In the genomic region with DNA sequence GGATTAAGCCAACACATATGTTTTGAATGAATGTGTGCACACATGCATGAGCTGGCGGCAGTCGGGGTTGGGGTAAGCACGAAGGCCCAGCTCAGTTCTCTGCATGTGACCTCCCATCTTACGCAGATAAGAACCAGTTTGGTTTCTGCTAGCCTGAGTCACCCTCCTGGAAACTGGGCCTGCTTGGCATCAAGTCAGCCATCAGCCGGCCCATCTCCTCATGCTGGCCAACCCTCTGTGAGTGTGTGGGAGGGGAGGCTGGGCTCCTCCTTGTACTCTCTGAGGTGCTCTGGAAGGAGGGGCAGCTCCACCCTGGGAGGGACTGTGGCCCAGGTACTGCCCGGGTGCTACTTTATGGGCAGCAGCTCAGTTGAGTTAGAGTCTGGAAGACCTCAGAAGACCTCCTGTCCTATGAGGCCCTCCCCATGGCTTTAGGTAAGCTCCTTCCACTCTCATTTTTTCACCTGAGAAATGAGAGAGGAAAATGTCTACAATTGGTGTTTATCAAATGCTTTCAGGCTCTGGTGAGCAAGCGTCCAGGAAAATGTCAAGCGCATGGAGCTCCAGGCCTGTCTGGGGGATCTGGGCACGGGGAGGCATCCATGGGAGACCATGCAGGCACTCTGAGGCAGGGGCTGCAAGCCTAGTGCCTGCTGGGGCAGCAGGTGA, we compare ENCODE assay signal across 1 cellular context.
TF ChIP-seq lines count a peak whose summit lies in the region.

No MANE protein-coding gene starts in this region.

TF ChIP-seq in K562, 482 proteins besides CTCF, POLR2A, EP300 and RAD21 (continues in another document):
- TF ChIP-seq BHLHE40 (IDR thresholded peaks at IDR 0.05; ENCODE audit: low read length) (peak; percentile 88), SIX5 (IDR thresholded peaks at IDR 0.05; ENCODE audit: borderline replicate concordance in 1 of 2, insufficient read depth in 1 of 2, low read depth in 1 of 2, low read length in 2 of 2) (no peak), MAZ (CRISPR knock-in tag; conservative IDR thresholded peaks at IDR 0.05 in 1 of 2, IDR thresholded peaks at IDR 0.05 in 1 of 2) (peak in 1 of 2 experiments; percentile 22; a peak in 1 of 4 replicates), ZNF584 (CRISPR knock-in tag; IDR thresholded peaks at IDR 0.05; ENCODE audit: low read depth) (peak; percentile 68; the same call in 1 of the 2 replicates), ARID1B (IDR thresholded peaks at IDR 0.05) (peak; percentile 27; the same call in 1 of the 2 replicates), NR4A1 (CRISPR knock-in tag; IDR thresholded peaks at IDR 0.05) (no peak), NR4A1 (tag; IDR thresholded peaks at IDR 0.05) (0 out of 2 replicates have a peak, but pooled peaks have one; percentile 54), CREB1 (IDR thresholded peaks at IDR 0.05) (no peak), CREB1 (CRISPR knock-in tag; IDR thresholded peaks at IDR 0.05) (no peak), ERF (CRISPR knock-in tag; IDR thresholded peaks at IDR 0.05) (no peak), JUND (IDR thresholded peaks at IDR 0.05; ENCODE audit: borderline replicate concordance, low read depth, low read length) (peak; percentile 8; the same call in 1 of the 2 replicates), JUND (tag; IDR thresholded peaks at IDR 0.05; ENCODE audit: borderline replicate concordance, low read depth, low read length) (no peak; the same call in 2 of the 3 replicates), NFIC (IDR thresholded peaks at IDR 0.05) (0 out of 2 replicates have a peak, but pooled peaks have one; percentile 17), L3MBTL2 (IDR thresholded peaks at IDR 0.05) (peak; percentile 69; the same call in 1 of the 2 replicates), CBFA2T3 (IDR thresholded peaks at IDR 0.05) (peak; percentile 35; the same call in 1 of the 2 replicates), ZKSCAN8 (CRISPR knock-in tag; IDR thresholded peaks at IDR 0.05) (peak; percentile 38; the same call in 1 of the 2 replicates), NFE2 (IDR thresholded peaks at IDR 0.05; ENCODE audit: low read depth) (peak; percentile 36; the same call in 1 of the 2 replicates), FOSL1 (tag; conservative IDR thresholded peaks at IDR 0.05) (peak; percentile 87), EWSR1 (IDR thresholded peaks at IDR 0.05; ENCODE audit: borderline replicate concordance, low read depth, partially characterized antibody) (no peak), ZNF589 (CRISPR knock-in tag; IDR thresholded peaks at IDR 0.05; ENCODE audit: low read depth) (peak; percentile 75), ZFP1 (CRISPR knock-in tag; IDR thresholded peaks at IDR 0.05) (no peak)
- TF ChIP-seq, protein P1, sequence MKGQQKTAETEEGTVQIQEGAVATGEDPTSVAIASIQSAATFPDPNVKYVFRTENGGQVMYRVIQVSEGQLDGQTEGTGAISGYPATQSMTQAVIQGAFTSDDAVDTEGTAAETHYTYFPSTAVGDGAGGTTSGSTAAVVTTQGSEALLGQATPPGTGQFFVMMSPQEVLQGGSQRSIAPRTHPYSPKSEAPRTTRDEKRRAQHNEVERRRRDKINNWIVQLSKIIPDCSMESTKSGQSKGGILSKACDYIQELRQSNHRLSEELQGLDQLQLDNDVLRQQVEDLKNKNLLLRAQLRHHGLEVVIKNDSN (CRISPR knock-in tag; IDR thresholded peaks at IDR 0.05), result 0 out of 2 replicates have a peak, but pooled peaks have one; percentile 9
- TF ChIP-seq, protein P2, sequence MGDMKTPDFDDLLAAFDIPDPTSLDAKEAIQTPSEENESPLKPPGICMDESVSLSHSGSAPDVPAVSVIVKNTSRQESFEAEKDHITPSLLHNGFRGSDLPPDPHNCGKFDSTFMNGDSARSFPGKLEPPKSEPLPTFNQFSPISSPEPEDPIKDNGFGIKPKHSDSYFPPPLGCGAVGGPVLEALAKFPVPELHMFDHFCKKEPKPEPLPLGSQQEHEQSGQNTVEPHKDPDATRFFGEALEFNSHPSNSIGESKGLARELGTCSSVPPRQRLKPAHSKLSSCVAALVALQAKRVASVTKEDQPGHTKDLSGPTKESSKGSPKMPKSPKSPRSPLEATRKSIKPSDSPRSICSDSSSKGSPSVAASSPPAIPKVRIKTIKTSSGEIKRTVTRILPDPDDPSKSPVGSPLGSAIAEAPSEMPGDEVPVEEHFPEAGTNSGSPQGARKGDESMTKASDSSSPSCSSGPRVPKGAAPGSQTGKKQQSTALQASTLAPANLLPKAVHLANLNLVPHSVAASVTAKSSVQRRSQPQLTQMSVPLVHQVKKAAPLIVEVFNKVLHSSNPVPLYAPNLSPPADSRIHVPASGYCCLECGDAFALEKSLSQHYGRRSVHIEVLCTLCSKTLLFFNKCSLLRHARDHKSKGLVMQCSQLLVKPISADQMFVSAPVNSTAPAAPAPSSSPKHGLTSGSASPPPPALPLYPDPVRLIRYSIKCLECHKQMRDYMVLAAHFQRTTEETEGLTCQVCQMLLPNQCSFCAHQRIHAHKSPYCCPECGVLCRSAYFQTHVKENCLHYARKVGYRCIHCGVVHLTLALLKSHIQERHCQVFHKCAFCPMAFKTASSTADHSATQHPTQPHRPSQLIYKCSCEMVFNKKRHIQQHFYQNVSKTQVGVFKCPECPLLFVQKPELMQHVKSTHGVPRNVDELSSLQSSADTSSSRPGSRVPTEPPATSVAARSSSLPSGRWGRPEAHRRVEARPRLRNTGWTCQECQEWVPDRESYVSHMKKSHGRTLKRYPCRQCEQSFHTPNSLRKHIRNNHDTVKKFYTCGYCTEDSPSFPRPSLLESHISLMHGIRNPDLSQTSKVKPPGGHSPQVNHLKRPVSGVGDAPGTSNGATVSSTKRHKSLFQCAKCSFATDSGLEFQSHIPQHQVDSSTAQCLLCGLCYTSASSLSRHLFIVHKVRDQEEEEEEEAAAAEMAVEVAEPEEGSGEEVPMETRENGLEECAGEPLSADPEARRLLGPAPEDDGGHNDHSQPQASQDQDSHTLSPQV (IDR thresholded peaks at IDR 0.05), result 0 out of 2 replicates have a peak, but pooled peaks have one; percentile 23
- TF ChIP-seq, protein P3, sequence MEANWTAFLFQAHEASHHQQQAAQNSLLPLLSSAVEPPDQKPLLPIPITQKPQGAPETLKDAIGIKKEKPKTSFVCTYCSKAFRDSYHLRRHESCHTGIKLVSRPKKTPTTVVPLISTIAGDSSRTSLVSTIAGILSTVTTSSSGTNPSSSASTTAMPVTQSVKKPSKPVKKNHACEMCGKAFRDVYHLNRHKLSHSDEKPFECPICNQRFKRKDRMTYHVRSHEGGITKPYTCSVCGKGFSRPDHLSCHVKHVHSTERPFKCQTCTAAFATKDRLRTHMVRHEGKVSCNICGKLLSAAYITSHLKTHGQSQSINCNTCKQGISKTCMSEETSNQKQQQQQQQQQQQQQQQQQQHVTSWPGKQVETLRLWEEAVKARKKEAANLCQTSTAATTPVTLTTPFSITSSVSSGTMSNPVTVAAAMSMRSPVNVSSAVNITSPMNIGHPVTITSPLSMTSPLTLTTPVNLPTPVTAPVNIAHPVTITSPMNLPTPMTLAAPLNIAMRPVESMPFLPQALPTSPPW (CRISPR knock-in tag; IDR thresholded peaks at IDR 0.05), result peak; percentile 45
- TF ChIP-seq, protein P4, sequence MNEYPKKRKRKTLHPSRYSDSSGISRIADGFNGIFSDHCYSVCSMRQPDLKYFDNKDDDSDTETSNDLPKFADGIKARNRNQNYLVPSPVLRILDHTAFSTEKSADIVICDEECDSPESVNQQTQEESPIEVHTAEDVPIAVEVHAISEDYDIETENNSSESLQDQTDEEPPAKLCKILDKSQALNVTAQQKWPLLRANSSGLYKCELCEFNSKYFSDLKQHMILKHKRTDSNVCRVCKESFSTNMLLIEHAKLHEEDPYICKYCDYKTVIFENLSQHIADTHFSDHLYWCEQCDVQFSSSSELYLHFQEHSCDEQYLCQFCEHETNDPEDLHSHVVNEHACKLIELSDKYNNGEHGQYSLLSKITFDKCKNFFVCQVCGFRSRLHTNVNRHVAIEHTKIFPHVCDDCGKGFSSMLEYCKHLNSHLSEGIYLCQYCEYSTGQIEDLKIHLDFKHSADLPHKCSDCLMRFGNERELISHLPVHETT (CRISPR knock-in tag; conservative IDR thresholded peaks at IDR 0.05 in 1 of 2, IDR thresholded peaks at IDR 0.05 in 1 of 2), result peak in 1 of 2 experiments; percentile 69; a peak in 2 of 4 replicates
- TF ChIP-seq, protein P5, sequence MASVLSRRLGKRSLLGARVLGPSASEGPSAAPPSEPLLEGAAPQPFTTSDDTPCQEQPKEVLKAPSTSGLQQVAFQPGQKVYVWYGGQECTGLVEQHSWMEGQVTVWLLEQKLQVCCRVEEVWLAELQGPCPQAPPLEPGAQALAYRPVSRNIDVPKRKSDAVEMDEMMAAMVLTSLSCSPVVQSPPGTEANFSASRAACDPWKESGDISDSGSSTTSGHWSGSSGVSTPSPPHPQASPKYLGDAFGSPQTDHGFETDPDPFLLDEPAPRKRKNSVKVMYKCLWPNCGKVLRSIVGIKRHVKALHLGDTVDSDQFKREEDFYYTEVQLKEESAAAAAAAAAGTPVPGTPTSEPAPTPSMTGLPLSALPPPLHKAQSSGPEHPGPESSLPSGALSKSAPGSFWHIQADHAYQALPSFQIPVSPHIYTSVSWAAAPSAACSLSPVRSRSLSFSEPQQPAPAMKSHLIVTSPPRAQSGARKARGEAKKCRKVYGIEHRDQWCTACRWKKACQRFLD (CRISPR knock-in tag; IDR thresholded peaks at IDR 0.05), result peak; percentile 35; the same call in 1 of the 2 replicates
- TF ChIP-seq, protein P6, sequence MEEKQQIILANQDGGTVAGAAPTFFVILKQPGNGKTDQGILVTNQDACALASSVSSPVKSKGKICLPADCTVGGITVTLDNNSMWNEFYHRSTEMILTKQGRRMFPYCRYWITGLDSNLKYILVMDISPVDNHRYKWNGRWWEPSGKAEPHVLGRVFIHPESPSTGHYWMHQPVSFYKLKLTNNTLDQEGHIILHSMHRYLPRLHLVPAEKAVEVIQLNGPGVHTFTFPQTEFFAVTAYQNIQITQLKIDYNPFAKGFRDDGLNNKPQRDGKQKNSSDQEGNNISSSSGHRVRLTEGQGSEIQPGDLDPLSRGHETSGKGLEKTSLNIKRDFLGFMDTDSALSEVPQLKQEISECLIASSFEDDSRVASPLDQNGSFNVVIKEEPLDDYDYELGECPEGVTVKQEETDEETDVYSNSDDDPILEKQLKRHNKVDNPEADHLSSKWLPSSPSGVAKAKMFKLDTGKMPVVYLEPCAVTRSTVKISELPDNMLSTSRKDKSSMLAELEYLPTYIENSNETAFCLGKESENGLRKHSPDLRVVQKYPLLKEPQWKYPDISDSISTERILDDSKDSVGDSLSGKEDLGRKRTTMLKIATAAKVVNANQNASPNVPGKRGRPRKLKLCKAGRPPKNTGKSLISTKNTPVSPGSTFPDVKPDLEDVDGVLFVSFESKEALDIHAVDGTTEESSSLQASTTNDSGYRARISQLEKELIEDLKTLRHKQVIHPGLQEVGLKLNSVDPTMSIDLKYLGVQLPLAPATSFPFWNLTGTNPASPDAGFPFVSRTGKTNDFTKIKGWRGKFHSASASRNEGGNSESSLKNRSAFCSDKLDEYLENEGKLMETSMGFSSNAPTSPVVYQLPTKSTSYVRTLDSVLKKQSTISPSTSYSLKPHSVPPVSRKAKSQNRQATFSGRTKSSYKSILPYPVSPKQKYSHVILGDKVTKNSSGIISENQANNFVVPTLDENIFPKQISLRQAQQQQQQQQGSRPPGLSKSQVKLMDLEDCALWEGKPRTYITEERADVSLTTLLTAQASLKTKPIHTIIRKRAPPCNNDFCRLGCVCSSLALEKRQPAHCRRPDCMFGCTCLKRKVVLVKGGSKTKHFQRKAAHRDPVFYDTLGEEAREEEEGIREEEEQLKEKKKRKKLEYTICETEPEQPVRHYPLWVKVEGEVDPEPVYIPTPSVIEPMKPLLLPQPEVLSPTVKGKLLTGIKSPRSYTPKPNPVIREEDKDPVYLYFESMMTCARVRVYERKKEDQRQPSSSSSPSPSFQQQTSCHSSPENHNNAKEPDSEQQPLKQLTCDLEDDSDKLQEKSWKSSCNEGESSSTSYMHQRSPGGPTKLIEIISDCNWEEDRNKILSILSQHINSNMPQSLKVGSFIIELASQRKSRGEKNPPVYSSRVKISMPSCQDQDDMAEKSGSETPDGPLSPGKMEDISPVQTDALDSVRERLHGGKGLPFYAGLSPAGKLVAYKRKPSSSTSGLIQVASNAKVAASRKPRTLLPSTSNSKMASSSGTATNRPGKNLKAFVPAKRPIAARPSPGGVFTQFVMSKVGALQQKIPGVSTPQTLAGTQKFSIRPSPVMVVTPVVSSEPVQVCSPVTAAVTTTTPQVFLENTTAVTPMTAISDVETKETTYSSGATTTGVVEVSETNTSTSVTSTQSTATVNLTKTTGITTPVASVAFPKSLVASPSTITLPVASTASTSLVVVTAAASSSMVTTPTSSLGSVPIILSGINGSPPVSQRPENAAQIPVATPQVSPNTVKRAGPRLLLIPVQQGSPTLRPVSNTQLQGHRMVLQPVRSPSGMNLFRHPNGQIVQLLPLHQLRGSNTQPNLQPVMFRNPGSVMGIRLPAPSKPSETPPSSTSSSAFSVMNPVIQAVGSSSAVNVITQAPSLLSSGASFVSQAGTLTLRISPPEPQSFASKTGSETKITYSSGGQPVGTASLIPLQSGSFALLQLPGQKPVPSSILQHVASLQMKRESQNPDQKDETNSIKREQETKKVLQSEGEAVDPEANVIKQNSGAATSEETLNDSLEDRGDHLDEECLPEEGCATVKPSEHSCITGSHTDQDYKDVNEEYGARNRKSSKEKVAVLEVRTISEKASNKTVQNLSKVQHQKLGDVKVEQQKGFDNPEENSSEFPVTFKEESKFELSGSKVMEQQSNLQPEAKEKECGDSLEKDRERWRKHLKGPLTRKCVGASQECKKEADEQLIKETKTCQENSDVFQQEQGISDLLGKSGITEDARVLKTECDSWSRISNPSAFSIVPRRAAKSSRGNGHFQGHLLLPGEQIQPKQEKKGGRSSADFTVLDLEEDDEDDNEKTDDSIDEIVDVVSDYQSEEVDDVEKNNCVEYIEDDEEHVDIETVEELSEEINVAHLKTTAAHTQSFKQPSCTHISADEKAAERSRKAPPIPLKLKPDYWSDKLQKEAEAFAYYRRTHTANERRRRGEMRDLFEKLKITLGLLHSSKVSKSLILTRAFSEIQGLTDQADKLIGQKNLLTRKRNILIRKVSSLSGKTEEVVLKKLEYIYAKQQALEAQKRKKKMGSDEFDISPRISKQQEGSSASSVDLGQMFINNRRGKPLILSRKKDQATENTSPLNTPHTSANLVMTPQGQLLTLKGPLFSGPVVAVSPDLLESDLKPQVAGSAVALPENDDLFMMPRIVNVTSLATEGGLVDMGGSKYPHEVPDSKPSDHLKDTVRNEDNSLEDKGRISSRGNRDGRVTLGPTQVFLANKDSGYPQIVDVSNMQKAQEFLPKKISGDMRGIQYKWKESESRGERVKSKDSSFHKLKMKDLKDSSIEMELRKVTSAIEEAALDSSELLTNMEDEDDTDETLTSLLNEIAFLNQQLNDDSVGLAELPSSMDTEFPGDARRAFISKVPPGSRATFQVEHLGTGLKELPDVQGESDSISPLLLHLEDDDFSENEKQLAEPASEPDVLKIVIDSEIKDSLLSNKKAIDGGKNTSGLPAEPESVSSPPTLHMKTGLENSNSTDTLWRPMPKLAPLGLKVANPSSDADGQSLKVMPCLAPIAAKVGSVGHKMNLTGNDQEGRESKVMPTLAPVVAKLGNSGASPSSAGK (IDR thresholded peaks at IDR 0.05), result peak; percentile 72
- TF ChIP-seq, protein P7, sequence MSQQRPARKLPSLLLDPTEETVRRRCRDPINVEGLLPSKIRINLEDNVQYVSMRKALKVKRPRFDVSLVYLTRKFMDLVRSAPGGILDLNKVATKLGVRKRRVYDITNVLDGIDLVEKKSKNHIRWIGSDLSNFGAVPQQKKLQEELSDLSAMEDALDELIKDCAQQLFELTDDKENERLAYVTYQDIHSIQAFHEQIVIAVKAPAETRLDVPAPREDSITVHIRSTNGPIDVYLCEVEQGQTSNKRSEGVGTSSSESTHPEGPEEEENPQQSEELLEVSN (IDR thresholded peaks at IDR 0.05; ENCODE audit: borderline replicate concordance in 1 of 2, extremely low read depth in 1 of 2, insufficient read depth in 1 of 2, insufficient read length in 1 of 2, low read depth in 1 of 2, low read length in 1 of 2, poor library complexity in 1 of 2, severe bottlenecking in 1 of 2), result peak in 1 of 2 experiments; percentile 50
